Comparison of ENCODE assay signal across 2 cellular contexts in genomic region chr17:49739662-49740271, GRCh38.
TF ChIP-seq lines count a peak whose summit lies in the region.

No MANE protein-coding gene starts in this region.

TF ChIP-seq in SK-N-SH, 30 proteins besides CTCF, POLR2A, EP300 and RAD21 (continued from another document):
- TF ChIP-seq USF2 (IDR thresholded peaks at IDR 0.05; ENCODE audit: borderline replicate concordance, low read depth, low read length) = no peak
- TF ChIP-seq ZBTB33 (IDR thresholded peaks at IDR 0.05; ENCODE audit: borderline replicate concordance, low read depth) = no peak
- TF ChIP-seq GATA2 (CRISPR knock-in tag; IDR thresholded peaks at IDR 0.05) = peak; percentile 86
- no peak for TF ChIP-seq ELF1 (IDR thresholded peaks at IDR 0.05)
- TF ChIP-seq MXI1 (IDR thresholded peaks at IDR 0.05; ENCODE audit: low read depth, low read length) = peak; percentile 38; the same call in 1 of the 2 replicates
- no peak for TF ChIP-seq POLR2AphosphoS5 (IDR thresholded peaks at IDR 0.05; ENCODE audit: low read depth, low read length)
- no peak for TF ChIP-seq RXRA (IDR thresholded peaks at IDR 0.05; ENCODE audit: borderline replicate concordance, low read depth)
- no peak for TF ChIP-seq EZH2phosphoT487 (IDR thresholded peaks at IDR 0.05; ENCODE audit: borderline replicate concordance, low read depth)
- TF ChIP-seq TAF1 (IDR thresholded peaks at IDR 0.05; ENCODE audit: borderline replicate concordance, low read depth, low read length) = no peak
- no peak for TF ChIP-seq RFX5 (IDR thresholded peaks at IDR 0.05; ENCODE audit: low read length)
- no peak for TF ChIP-seq PBX3 (IDR thresholded peaks at IDR 0.05)
- TF ChIP-seq MAX (IDR thresholded peaks at IDR 0.05; ENCODE audit: low read depth) = no peak
- 0 out of 2 replicates have a peak, but pooled peaks have one; percentile 74 for TF ChIP-seq FOXJ3 (CRISPR knock-in tag; IDR thresholded peaks at IDR 0.05)
- no peak for TF ChIP-seq REST (IDR thresholded peaks at IDR 0.05; ENCODE audit: low read depth, low read length)
- TF ChIP-seq TEAD4 (IDR thresholded peaks at IDR 0.05; ENCODE audit: borderline replicate concordance, insufficient read depth) = no peak
- no peak for TF ChIP-seq JUND (IDR thresholded peaks at IDR 0.05)
- no peak for TF ChIP-seq USF1 (IDR thresholded peaks at IDR 0.05; ENCODE audit: borderline replicate concordance, low read depth)
- TF ChIP-seq SIN3A (IDR thresholded peaks at IDR 0.05; ENCODE audit: borderline replicate concordance, low read depth, low read length) = no peak
- no peak for TF ChIP-seq SMC3 (IDR thresholded peaks at IDR 0.05; ENCODE audit: low read depth, low read length)
- no peak for TF ChIP-seq RCOR1 (IDR thresholded peaks at IDR 0.05; ENCODE audit: low read length)
- no peak for TF ChIP-seq TCF12 (IDR thresholded peaks at IDR 0.05)
- no peak for TF ChIP-seq YY1 (IDR thresholded peaks at IDR 0.05; ENCODE audit: low read depth)

TF ChIP-seq in SK-N-SH treated with all-trans-retinoic acid at 6 μM for 48 hours, 23 proteins besides CTCF, POLR2A, EP300 and RAD21 (continued from another document):
- TF ChIP-seq TSHZ2 (CRISPR knock-in tag; IDR thresholded peaks at IDR 0.05) = no peak
- no peak for TF ChIP-seq OSR1 (CRISPR knock-in tag; IDR thresholded peaks at IDR 0.05)
- no peak for TF ChIP-seq ZC3H10 (CRISPR knock-in tag; IDR thresholded peaks at IDR 0.05)
- no peak for TF ChIP-seq TCF4 (CRISPR knock-in tag; IDR thresholded peaks at IDR 0.05; ENCODE audit: borderline replicate concordance)
- TF ChIP-seq ZFP30 (CRISPR knock-in tag; IDR thresholded peaks at IDR 0.05) = no peak
- TF ChIP-seq TOX (CRISPR knock-in tag; IDR thresholded peaks at IDR 0.05; ENCODE audit: borderline replicate concordance) = no peak
